Comparison of ENCODE assay signal across 1 cellular context in genomic region chr6:1470040-1470439, GRCh38.
A peak's percentile ranks its signal among the peaks of the same experiment; 100 is the strongest.
TF ChIP-seq lines count a peak whose summit lies in the region.

No MANE protein-coding gene starts in this region.

TF ChIP-seq in GM12878, 131 proteins besides CTCF, POLR2A, EP300 and RAD21 (continued from another document and continues in another):
- TF ChIP-seq ATF2 (IDR thresholded peaks at IDR 0.05; ENCODE audit: low read length): peak; percentile 86
- no peak for TF ChIP-seq POLR2AphosphoS2 (IDR thresholded peaks at IDR 0.05; ENCODE audit: low read depth, low read length)
- TF ChIP-seq ZNF274 (IDR thresholded peaks at IDR 0.05; ENCODE audit: insufficient read depth, insufficient read length): no peak
- 0 out of 2 replicates have a peak, but pooled peaks have one; percentile 22 for TF ChIP-seq TBL1XR1 (IDR thresholded peaks at IDR 0.05; ENCODE audit: low read depth, low read length)
- peak; percentile 64 for TF ChIP-seq ATF7 (IDR thresholded peaks at IDR 0.05; ENCODE audit: low read depth)
- TF ChIP-seq NR2C2 (IDR thresholded peaks at IDR 0.05; ENCODE audit: borderline replicate concordance, control insufficient read depth, insufficient read length, low read depth): no peak
- no peak for TF ChIP-seq ZNF207 (IDR thresholded peaks at IDR 0.05; ENCODE audit: borderline replicate concordance)
- no peak for TF ChIP-seq ZNF622 (IDR thresholded peaks at IDR 0.05)
- TF ChIP-seq MYB (IDR thresholded peaks at IDR 0.05; ENCODE audit: borderline replicate concordance, low read depth, low read length): no peak
- TF ChIP-seq RUNX3 (IDR thresholded peaks at IDR 0.05; ENCODE audit: low read length): peak; percentile 94
- peak in 1 of 2 experiments; percentile 55; a peak in 1 of 4 replicates for TF ChIP-seq BHLHE40 (IDR thresholded peaks at IDR 0.05; ENCODE audit: borderline replicate concordance in 1 of 2, low read depth in 2 of 2, low read length in 1 of 2)
- no peak for TF ChIP-seq HSF1 (IDR thresholded peaks at IDR 0.05; ENCODE audit: low read depth, low read length)
- no peak for TF ChIP-seq GABPA (IDR thresholded peaks at IDR 0.05; ENCODE audit: low read depth)
- TF ChIP-seq TCF12 (IDR thresholded peaks at IDR 0.05; ENCODE audit: low read depth, low read length): peak; percentile 76; the same call in 1 of the 2 replicates
- TF ChIP-seq ATF3 (IDR thresholded peaks at IDR 0.05; ENCODE audit: borderline replicate concordance, extremely low read depth, low read depth, low read length): no peak
- TF ChIP-seq KLF5 (IDR thresholded peaks at IDR 0.05; ENCODE audit: partially characterized antibody): no peak
- TF ChIP-seq, protein P1, sequence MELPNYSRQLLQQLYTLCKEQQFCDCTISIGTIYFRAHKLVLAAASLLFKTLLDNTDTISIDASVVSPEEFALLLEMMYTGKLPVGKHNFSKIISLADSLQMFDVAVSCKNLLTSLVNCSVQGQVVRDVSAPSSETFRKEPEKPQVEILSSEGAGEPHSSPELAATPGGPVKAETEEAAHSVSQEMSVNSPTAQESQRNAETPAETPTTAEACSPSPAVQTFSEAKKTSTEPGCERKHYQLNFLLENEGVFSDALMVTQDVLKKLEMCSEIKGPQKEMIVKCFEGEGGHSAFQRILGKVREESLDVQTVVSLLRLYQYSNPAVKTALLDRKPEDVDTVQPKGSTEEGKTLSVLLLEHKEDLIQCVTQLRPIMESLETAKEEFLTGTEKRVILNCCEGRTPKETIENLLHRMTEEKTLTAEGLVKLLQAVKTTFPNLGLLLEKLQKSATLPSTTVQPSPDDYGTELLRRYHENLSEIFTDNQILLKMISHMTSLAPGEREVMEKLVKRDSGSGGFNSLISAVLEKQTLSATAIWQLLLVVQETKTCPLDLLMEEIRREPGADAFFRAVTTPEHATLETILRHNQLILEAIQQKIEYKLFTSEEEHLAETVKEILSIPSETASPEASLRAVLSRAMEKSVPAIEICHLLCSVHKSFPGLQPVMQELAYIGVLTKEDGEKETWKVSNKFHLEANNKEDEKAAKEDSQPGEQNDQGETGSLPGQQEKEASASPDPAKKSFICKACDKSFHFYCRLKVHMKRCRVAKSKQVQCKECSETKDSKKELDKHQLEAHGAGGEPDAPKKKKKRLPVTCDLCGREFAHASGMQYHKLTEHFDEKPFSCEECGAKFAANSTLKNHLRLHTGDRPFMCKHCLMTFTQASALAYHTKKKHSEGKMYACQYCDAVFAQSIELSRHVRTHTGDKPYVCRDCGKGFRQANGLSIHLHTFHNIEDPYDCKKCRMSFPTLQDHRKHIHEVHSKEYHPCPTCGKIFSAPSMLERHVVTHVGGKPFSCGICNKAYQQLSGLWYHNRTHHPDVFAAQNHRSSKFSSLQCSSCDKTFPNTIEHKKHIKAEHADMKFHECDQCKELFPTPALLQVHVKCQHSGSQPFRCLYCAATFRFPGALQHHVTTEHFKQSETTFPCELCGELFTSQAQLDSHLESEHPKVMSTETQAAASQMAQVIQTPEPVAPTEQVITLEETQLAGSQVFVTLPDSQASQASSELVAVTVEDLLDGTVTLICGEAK (IDR thresholded peaks at IDR 0.05; ENCODE audit: borderline replicate concordance): no peak
- TF ChIP-seq, protein P2, sequence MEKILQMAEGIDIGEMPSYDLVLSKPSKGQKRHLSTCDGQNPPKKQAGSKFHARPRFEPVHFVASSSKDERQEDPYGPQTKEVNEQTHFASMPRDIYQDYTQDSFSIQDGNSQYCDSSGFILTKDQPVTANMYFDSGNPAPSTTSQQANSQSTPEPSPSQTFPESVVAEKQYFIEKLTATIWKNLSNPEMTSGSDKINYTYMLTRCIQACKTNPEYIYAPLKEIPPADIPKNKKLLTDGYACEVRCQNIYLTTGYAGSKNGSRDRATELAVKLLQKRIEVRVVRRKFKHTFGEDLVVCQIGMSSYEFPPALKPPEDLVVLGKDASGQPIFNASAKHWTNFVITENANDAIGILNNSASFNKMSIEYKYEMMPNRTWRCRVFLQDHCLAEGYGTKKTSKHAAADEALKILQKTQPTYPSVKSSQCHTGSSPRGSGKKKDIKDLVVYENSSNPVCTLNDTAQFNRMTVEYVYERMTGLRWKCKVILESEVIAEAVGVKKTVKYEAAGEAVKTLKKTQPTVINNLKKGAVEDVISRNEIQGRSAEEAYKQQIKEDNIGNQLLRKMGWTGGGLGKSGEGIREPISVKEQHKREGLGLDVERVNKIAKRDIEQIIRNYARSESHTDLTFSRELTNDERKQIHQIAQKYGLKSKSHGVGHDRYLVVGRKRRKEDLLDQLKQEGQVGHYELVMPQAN (conservative IDR thresholded peaks at IDR 0.05): no peak
- TF ChIP-seq DPF2 (IDR thresholded peaks at IDR 0.05): peak; percentile 40
- peak; percentile 47; the same call in 1 of the 2 replicates for TF ChIP-seq CBFB (IDR thresholded peaks at IDR 0.05; ENCODE audit: low read depth)
- peak; percentile 85 for TF ChIP-seq BCL11A (IDR thresholded peaks at IDR 0.05; ENCODE audit: low read depth, low read length)
- no peak for TF ChIP-seq SUZ12 (IDR thresholded peaks at IDR 0.05; ENCODE audit: unreplicated experiment)
- peak; percentile 43; the same call in 1 of the 2 replicates for TF ChIP-seq BMI1 (IDR thresholded peaks at IDR 0.05; ENCODE audit: borderline replicate concordance)
- TF ChIP-seq ZNF24 (IDR thresholded peaks at IDR 0.05): no peak
- no peak for TF ChIP-seq NFYA (IDR thresholded peaks at IDR 0.05; ENCODE audit: borderline replicate concordance, low read depth, low read length)
- no peak for TF ChIP-seq HDAC2 (IDR thresholded peaks at IDR 0.05)
- TF ChIP-seq, protein P3, sequence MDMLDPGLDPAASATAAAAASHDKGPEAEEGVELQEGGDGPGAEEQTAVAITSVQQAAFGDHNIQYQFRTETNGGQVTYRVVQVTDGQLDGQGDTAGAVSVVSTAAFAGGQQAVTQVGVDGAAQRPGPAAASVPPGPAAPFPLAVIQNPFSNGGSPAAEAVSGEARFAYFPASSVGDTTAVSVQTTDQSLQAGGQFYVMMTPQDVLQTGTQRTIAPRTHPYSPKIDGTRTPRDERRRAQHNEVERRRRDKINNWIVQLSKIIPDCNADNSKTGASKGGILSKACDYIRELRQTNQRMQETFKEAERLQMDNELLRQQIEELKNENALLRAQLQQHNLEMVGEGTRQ (IDR thresholded peaks at IDR 0.05; ENCODE audit: borderline replicate concordance, low read depth, low read length): no peak
- TF ChIP-seq SMAD1 (IDR thresholded peaks at IDR 0.05; ENCODE audit: low read depth, partially characterized antibody): peak; percentile 39
- TF ChIP-seq PKNOX1 (IDR thresholded peaks at IDR 0.05): peak; percentile 43; the same call in 1 of the 2 replicates
- TF ChIP-seq EED (IDR thresholded peaks at IDR 0.05; ENCODE audit: low read depth): peak; percentile 88
- TF ChIP-seq, protein P4, sequence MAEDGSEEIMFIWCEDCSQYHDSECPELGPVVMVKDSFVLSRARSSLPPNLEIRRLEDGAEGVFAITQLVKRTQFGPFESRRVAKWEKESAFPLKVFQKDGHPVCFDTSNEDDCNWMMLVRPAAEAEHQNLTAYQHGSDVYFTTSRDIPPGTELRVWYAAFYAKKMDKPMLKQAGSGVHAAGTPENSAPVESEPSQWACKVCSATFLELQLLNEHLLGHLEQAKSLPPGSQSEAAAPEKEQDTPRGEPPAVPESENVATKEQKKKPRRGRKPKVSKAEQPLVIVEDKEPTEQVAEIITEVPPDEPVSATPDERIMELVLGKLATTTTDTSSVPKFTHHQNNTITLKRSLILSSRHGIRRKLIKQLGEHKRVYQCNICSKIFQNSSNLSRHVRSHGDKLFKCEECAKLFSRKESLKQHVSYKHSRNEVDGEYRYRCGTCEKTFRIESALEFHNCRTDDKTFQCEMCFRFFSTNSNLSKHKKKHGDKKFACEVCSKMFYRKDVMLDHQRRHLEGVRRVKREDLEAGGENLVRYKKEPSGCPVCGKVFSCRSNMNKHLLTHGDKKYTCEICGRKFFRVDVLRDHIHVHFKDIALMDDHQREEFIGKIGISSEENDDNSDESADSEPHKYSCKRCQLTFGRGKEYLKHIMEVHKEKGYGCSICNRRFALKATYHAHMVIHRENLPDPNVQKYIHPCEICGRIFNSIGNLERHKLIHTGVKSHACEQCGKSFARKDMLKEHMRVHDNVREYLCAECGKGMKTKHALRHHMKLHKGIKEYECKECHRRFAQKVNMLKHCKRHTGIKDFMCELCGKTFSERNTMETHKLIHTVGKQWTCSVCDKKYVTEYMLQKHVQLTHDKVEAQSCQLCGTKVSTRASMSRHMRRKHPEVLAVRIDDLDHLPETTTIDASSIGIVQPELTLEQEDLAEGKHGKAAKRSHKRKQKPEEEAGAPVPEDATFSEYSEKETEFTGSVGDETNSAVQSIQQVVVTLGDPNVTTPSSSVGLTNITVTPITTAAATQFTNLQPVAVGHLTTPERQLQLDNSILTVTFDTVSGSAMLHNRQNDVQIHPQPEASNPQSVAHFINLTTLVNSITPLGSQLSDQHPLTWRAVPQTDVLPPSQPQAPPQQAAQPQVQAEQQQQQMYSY (CRISPR knock-in tag; IDR thresholded peaks at IDR 0.05): no peak
- peak; percentile 48; the same call in 1 of the 2 replicates for TF ChIP-seq IRF4 (IDR thresholded peaks at IDR 0.05; ENCODE audit: low read depth, low read length)
- TF ChIP-seq IKZF2 (IDR thresholded peaks at IDR 0.05): peak; percentile 94 to 95
- TF ChIP-seq SMAD5 (IDR thresholded peaks at IDR 0.05; ENCODE audit: low read depth): no peak
- TF ChIP-seq RELB (IDR thresholded peaks at IDR 0.05; ENCODE audit: low read depth): peak; percentile 96
- no peak for TF ChIP-seq NR2C1 (IDR thresholded peaks at IDR 0.05)
- TF ChIP-seq CHD4 (IDR thresholded peaks at IDR 0.05): no peak
- peak; percentile 86 for TF ChIP-seq NFIC (IDR thresholded peaks at IDR 0.05; ENCODE audit: low read depth, low read length)
- TF ChIP-seq YY1 (IDR thresholded peaks at IDR 0.05; ENCODE audit: low read depth, low read length): no peak
